30 cellular contexts compared by ENCODE assay signal in the genomic region with DNA sequence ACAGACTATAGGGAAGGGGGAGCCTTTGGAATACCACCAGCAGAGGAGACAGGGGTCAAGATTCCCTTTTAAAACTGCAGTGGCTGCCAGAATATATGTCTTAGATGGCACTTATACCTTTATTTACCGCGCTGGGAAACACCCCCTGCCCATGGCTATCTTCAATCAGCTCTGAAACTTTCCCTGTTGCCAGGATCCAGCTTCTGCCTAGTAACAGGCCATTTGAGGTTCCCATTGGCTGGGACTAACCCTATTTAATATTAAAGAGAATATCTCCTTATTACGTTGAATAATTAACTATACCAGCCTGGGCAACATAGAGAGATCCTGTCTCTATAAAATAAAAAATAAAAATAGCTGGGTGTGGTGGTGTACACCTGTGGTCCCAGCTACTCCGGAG. TPM values are rescaled to one million over a fixed set of nuclear protein-coding genes. Genes with fewer than 3 reads are reported as not detected.
DNase-seq lines count a peak whose midpoint lies in the region; ATAC-seq and TF ChIP-seq lines count a peak whose summit lies in the region.
"Had no signal": no experiment of that assay in that cellular context is flagged by ENCODE, and none has a peak within 500 bp of the region (broad histone marks: within the 10 kb centered on the region; RNA-seq: fewer than 3 reads in every experiment).

No MANE protein-coding gene starts in this region.

- peak; percentile 9 for DNase-seq in DMS53 (lab: John Stamatoyannopoulos, UW)
- no peak for DNase-seq in DMS53 treated with DMSO at 0.1 percent for 48 hours (lab: John Stamatoyannopoulos, UW; ENCODE audit: unreplicated experiment)
- no peak for DNase-seq in RWPE2 (ENCODE audit: low spot score)
- peak; percentile 53 for DNase-seq in iPS-NIHi11 (ENCODE audit: low spot score)
- DNase-seq in NOMO-1 treated with dmso at 0.1 percent for 144 hours (lab: John Stamatoyannopoulos, UW; ENCODE audit: unreplicated experiment) = no peak
- no peak for DNase-seq in CD4-positive, alpha-beta memory T cell
- no peak for DNase-seq in A172 (ENCODE audit: low spot score)
- DNase-seq: 8988T; activated CD4-positive, alpha-beta T cell treated with anti-CD3 and anti-CD28 coated beads for 4 hours; activated CD8-positive, alpha-beta memory T cell treated with anti-CD3 and anti-CD28 coated beads for 24 hours; activated effector memory CD4-positive, alpha-beta T cell treated with Interleukin-2 at 50 U/mL for 16 hours; AML-193; DND-41; effector memory CD4-positive, alpha-beta T cell; erythroblast; head of caudate nucleus; kidney glomerular epithelial cell; NCI-H524; RPMI8226; spleen; T-helper 2 cell had no signal

- POLR2A ChIA-PET in CD4-positive, alpha-beta memory T cell (lab: Charles Lee; ENCODE audit: partially characterized antibody) = no interaction called here

- H3K36me3 ChIP-seq in RWPE2 (ENCODE audit: low read depth) = no peaks in the 10 kb centered on the region
- no peaks in the 10 kb centered on the region for H3K36me3 ChIP-seq in CD4-positive, alpha-beta memory T cell (ENCODE audit: insufficient read depth, low read length)
- H3K36me3 ChIP-seq: spleen, tibial nerve had no signal

- no peaks in the 10 kb centered on the region for H3K27me3 ChIP-seq in RWPE2 (ENCODE audit: insufficient read depth, poor library complexity, severe bottlenecking)
- no peaks in the 10 kb centered on the region for H3K27me3 ChIP-seq in CD4-positive, alpha-beta memory T cell (ENCODE audit: insufficient read depth, low read length)
- H3K27me3 ChIP-seq: tibial nerve had no signal

- H3K36me3 Mint-ChIP-seq in CD4-positive, alpha-beta memory T cell = no peaks in the 10 kb centered on the region

- H3K4me3 ChIP-seq in RWPE2 (ENCODE audit: severe bottlenecking) = no peak overlapping the region
- no peak overlapping the region for H3K4me3 ChIP-seq in CD4-positive, alpha-beta memory T cell (ENCODE audit: low read length in 2 of 2)
- H3K4me3 ChIP-seq: SK-N-MC, spleen, tibial nerve had no signal

- H3K4me1 Mint-ChIP-seq in CD4-positive, alpha-beta memory T cell = peaks cover 0 to 9% (median 6%) of the 10 kb centered on the region in 4 donors
- H3K4me1 Mint-ChIP-seq: neural crest cell had no signal

- no peak overlapping the region for H3K27ac ChIP-seq in RWPE2 (ENCODE audit: poor library complexity, severe bottlenecking)
- H3K27ac ChIP-seq in CD4-positive, alpha-beta memory T cell (ENCODE audit: low read depth, low read length) = no peak overlapping the region
- H3K27ac ChIP-seq: KMS-11, parathyroid adenoma, SK-N-MC, spleen, tibial nerve had no signal

- H3K4me3 Mint-ChIP-seq in CD4-positive, alpha-beta memory T cell = no peak overlapping the region
- H3K4me3 Mint-ChIP-seq: activated naive CD8-positive, alpha-beta T cell; neural crest cell had no signal

- ATAC-seq in HG03280 (IDR thresholded peaks at IDR 0.05; ENCODE audit: unreplicated experiment) (peak; percentile 47), RWPE2 (ENCODE audit: low read depth) (peak; percentile 56; the same call in 2 of the 3 replicates)

- H3K4me1 ChIP-seq in RWPE2 (ENCODE audit: insufficient read depth, poor library complexity, severe bottlenecking) = no peaks in the 10 kb centered on the region
- no peaks in the 10 kb centered on the region for H3K4me1 ChIP-seq in CD4-positive, alpha-beta memory T cell (ENCODE audit: insufficient read depth, low read length)
- H3K4me1 ChIP-seq: parathyroid adenoma, spleen, tibial nerve had no signal

- CTCF ChIA-PET in CD4-positive, alpha-beta memory T cell (lab: Charles Lee; ENCODE audit: partially characterized antibody) = no interaction called here

- H3K27me3 Mint-ChIP-seq in CD4-positive, alpha-beta memory T cell = peaks cover 6 to 12% of the 10 kb centered on the region in 2 donors

- no peak for TF ChIP-seq CTCF in RWPE2 (IDR thresholded peaks at IDR 0.05; ENCODE audit: poor library complexity, severe bottlenecking)

- H3K27ac Mint-ChIP-seq in CD4-positive, alpha-beta memory T cell = no peak overlapping the region
- H3K27ac Mint-ChIP-seq: activated naive CD8-positive, alpha-beta T cell had no signal

- H3K9me3 Mint-ChIP-seq in CD4-positive, alpha-beta memory T cell = peaks cover 0 to 2% (median 0%) of the 10 kb centered on the region in 8 donors
- H3K9me3 Mint-ChIP-seq: neural crest cell had no signal

- intact Hi-C loops in CD4-positive, alpha-beta memory T cell (cut with micrococcal nuclease) = no loop called here

- no peaks in the 10 kb centered on the region for H3K9me3 ChIP-seq in RWPE2 (ENCODE audit: severe bottlenecking)
- no peaks in the 10 kb centered on the region for H3K9me3 ChIP-seq in CD4-positive, alpha-beta memory T cell (ENCODE audit: control insufficient read depth in 1 of 2, low read length in 2 of 2)
- H3K9me3 ChIP-seq: spleen, tibial nerve had no signal

RNA-seq across cellular contexts. Expression of a gene that starts 23.8 kb away (rescaled TPM):
- not detected for total RNA-seq in CD4-positive, alpha-beta memory T cell
- polyA plus RNA-seq in CD4-positive, alpha-beta memory T cell = not detected
- not detected in 2 replicates for total RNA-seq in A172 (2014; rRNA removed; shearing (Covaris generic))
- total RNA-seq: HT1080, lung microvascular endothelial cell, neural crest cell had no signal
- polyA plus RNA-seq: spleen had no signal

Comparison
In these comparisons a context has a peak if more than half of its experiments do, and no peak if none do; other contexts are left out.
1. DNase-seq: peak in DMS53 (single experiment) and iPS-NIHi11 (single experiment); none in DMS53 treated with DMSO at 0.1 percent for 48 hours (single experiment), RWPE2 (single experiment), NOMO-1 treated with dmso at 0.1 percent for 144 hours (single experiment), CD4-positive, alpha-beta memory T cell (0 of 5) and A172 (single experiment).